In genomic region chr11:65377777-65378176, GRCh38 we compare ENCODE assay signal across 1 cellular context.
TF ChIP-seq lines count a peak whose summit lies in the region.

No MANE protein-coding gene starts in this region.

TF ChIP-seq in K562, 482 proteins besides CTCF, POLR2A, EP300 and RAD21:
- TF ChIP-seq, protein P1, sequence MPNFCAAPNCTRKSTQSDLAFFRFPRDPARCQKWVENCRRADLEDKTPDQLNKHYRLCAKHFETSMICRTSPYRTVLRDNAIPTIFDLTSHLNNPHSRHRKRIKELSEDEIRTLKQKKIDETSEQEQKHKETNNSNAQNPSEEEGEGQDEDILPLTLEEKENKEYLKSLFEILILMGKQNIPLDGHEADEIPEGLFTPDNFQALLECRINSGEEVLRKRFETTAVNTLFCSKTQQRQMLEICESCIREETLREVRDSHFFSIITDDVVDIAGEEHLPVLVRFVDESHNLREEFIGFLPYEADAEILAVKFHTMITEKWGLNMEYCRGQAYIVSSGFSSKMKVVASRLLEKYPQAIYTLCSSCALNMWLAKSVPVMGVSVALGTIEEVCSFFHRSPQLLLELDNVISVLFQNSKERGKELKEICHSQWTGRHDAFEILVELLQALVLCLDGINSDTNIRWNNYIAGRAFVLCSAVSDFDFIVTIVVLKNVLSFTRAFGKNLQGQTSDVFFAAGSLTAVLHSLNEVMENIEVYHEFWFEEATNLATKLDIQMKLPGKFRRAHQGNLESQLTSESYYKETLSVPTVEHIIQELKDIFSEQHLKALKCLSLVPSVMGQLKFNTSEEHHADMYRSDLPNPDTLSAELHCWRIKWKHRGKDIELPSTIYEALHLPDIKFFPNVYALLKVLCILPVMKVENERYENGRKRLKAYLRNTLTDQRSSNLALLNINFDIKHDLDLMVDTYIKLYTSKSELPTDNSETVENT (CRISPR knock-in tag; IDR thresholded peaks at IDR 0.05) = no peak
- TF ChIP-seq KLF10 (CRISPR knock-in tag; IDR thresholded peaks at IDR 0.05) = no peak
- no peak for TF ChIP-seq HMG20A (CRISPR knock-in tag; conservative IDR thresholded peaks at IDR 0.05)
- no peak for TF ChIP-seq ZNF639 (CRISPR knock-in tag; conservative IDR thresholded peaks at IDR 0.05 in 1 of 2, IDR thresholded peaks at IDR 0.05 in 1 of 2)
- no peak for TF ChIP-seq ZC3H8 (IDR thresholded peaks at IDR 0.05)
- no peak for TF ChIP-seq MBD1 (CRISPR knock-in tag; IDR thresholded peaks at IDR 0.05)
- TF ChIP-seq, protein P2, sequence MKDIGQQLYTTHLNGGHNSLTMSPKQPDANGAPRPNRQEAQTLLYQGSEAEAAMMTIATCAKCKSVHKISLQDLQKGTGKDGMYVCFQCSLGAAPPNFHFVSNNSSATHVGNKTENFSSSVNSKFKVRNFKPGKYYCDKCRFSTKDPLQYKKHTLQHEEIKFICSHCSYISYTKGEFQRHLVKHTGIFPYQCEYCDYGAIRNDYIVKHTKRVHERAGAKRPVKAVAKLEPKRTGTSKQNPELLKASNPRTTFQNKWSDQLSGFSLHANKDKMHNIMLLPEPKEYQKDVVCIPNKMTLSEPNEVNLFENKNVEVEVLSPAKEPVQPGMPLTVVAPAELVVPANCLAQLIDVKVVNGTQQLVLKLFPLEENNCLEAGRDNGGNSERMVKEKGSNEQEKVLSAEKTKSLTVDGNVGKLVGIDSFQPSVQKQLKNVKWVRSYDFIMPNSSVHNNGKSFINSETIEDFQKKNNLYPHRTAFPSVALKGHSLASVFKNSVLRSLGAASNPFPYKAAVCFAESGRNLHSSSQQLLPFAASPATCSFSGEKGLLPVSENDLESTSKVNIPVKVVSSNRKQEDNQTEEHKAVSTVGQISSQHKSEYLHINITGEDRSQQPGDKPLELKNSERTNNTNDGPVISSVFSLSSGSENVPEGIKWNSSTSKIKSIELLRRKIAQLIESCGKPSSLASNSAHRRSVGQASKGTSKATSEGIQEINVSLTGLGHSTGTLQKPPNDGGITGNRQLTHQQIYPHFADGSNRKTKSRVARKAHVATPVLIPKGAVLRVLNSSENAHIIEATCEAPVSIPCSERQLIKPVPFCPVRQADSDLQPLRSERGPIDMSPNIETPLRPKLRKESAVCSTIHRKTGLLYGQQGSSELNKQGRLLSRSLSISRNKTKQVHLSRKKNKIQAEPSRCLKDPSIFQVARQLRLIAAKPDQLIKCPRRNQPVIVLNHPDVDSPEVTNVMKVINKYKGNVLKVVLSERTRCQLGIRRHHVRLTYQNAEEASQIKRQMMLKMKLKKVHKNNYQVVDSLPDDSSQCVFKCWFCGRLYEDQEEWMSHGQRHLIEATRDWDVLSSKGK (CRISPR knock-in tag; IDR thresholded peaks at IDR 0.05) = no peak
- TF ChIP-seq, protein P3, sequence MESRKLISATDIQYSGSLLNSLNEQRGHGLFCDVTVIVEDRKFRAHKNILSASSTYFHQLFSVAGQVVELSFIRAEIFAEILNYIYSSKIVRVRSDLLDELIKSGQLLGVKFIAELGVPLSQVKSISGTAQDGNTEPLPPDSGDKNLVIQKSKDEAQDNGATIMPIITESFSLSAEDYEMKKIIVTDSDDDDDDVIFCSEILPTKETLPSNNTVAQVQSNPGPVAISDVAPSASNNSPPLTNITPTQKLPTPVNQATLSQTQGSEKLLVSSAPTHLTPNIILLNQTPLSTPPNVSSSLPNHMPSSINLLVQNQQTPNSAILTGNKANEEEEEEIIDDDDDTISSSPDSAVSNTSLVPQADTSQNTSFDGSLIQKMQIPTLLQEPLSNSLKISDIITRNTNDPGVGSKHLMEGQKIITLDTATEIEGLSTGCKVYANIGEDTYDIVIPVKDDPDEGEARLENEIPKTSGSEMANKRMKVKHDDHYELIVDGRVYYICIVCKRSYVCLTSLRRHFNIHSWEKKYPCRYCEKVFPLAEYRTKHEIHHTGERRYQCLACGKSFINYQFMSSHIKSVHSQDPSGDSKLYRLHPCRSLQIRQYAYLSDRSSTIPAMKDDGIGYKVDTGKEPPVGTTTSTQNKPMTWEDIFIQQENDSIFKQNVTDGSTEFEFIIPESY (CRISPR knock-in tag; IDR thresholded peaks at IDR 0.05) = peak; percentile 99
- TF ChIP-seq LEF1 (IDR thresholded peaks at IDR 0.05) = no peak
- TF ChIP-seq FOXA3 (CRISPR knock-in tag; conservative IDR thresholded peaks at IDR 0.05 in 1 of 2, IDR thresholded peaks at IDR 0.05 in 1 of 2) = peak in 1 of 2 experiments; percentile 93; a peak in 2 of 4 replicates
- no peak for TF ChIP-seq RFX7 (CRISPR knock-in tag; IDR thresholded peaks at IDR 0.05)
- TF ChIP-seq ZFP36 (IDR thresholded peaks at IDR 0.05; ENCODE audit: low read depth, low read length, partially characterized antibody) = no peak
- TF ChIP-seq CCNT2 (IDR thresholded peaks at IDR 0.05; ENCODE audit: borderline replicate concordance, extremely low read depth, insufficient read length, low read depth, low read length) = no peak
- no peak for TF ChIP-seq TGIF2 (CRISPR knock-in tag; IDR thresholded peaks at IDR 0.05)
- no peak for TF ChIP-seq HDAC6 (IDR thresholded peaks at IDR 0.05; ENCODE audit: low read depth, low read length)
